26 cellular contexts compared by ENCODE assay signal in genomic region chr9:762217-762616, GRCh38.
"Had no signal": no experiment of that assay in that cellular context is flagged by ENCODE, and none has a peak within 500 bp of the region (broad histone marks: within the 10 kb centered on the region; RNA-seq: fewer than 3 reads in every experiment).

No MANE protein-coding gene starts in this region.

- ATAC-seq: T-helper 17 cell had no signal

- H3K36me3 Mint-ChIP-seq: activated naive CD4-positive, alpha-beta T cell treated with anti-CD3 and anti-CD28 coated beads, Interleukin-2, amount 10 ng/mL, durations not matched to agents 7 days and 5 days; activated naive CD8-positive, alpha-beta T cell treated with anti-CD3 and anti-CD28 coated beads, Interleukin-2, amount 10 ng/mL, durations not matched to agents 7 days and 5 days had no signal

- H3K9me3 ChIP-seq: body of pancreas had no signal

- H3K4me3 Mint-ChIP-seq: activated B cell treated with CpG ODN at 0.5 μM for 24 hours; activated CD4-positive, alpha-beta T cell treated with anti-CD3 and anti-CD28 coated beads, Interleukin-2, amount 10 ng/mL, durations not matched to agents 24 days and 14 days; activated naive CD4-positive, alpha-beta T cell treated with anti-CD3 and anti-CD28 coated beads, Interleukin-2, amount 10 ng/mL, durations not matched to agents 7 days and 5 days; activated naive CD8-positive, alpha-beta T cell treated with anti-CD3 and anti-CD28 coated beads, Interleukin-2, amount 10 ng/mL, durations not matched to agents 7 days and 5 days; T-helper 17 cell had no signal

- H3K27ac ChIP-seq: PC-9 had no signal

- H3K9me3 Mint-ChIP-seq: activated B cell treated with CpG ODN at 0.5 μM for 24 hours; activated CD4-positive, alpha-beta T cell treated with anti-CD3 and anti-CD28 coated beads, Interleukin-2, amount 10 ng/mL, durations not matched to agents 24 days and 14 days; activated naive CD4-positive, alpha-beta T cell treated with anti-CD3 and anti-CD28 coated beads, Interleukin-2, amount 10 ng/mL, durations not matched to agents 7 days and 5 days; activated naive CD8-positive, alpha-beta T cell treated with anti-CD3 and anti-CD28 coated beads, Interleukin-2, amount 10 ng/mL, durations not matched to agents 7 days and 5 days; activated T-helper 2 cell treated with anti-CD3 and anti-CD28 coated beads, Interferon-gamma antibody, Interleukin-2, Interleukin-4, amounts not matched to agents 10 μg/mL and 5 μg/mL and 100 μg/mL, durations not matched to agents 14 hours and 24 hours and 36 hours had no signal

- DNase-seq: activated B cell treated with CpG ODN at 0.5 μM for 24 hours; activated CD4-positive, alpha-beta T cell treated with anti-CD3 and anti-CD28 coated beads for 1 hour; activated CD4-positive, alpha-beta T cell treated with anti-CD3 and anti-CD28 coated beads, Interleukin-2, amount 10 ng/mL, durations not matched to agents 24 days and 14 days; activated CD4-positive, alpha-beta T cell treated with anti-CD3 and anti-CD28 coated beads, Interleukin-2, amount 50 U/mL, for 48 hours; activated CD8-positive, alpha-beta memory T cell treated with anti-CD3 and anti-CD28 coated beads for 24 hours; activated gamma-delta T cell treated with Interleukin-2 at 50 U/mL for 16 hours; activated naive CD4-positive, alpha-beta T cell treated with anti-CD3 and anti-CD28 coated beads, Interleukin-2, amount 10 ng/mL, durations not matched to agents 7 days and 5 days; activated naive CD8-positive, alpha-beta T cell treated with anti-CD3 and anti-CD28 coated beads, Interleukin-2, amount 10 ng/mL, durations not matched to agents 7 days and 5 days; activated T-cell treated with anti-CD3 and anti-CD28 coated beads, Interleukin-2, amount 50 U/mL, for 48 hours; aorta; central memory CD4-positive, alpha-beta T cell; Kasumi-1; KBM-7; NCI-H1417; NCI-H2107; NCI-H2171 treated with DMSO at 0.1 percent for 48 hours; NCI-H345; NCI-H510A; NCI-H69; NK-92 treated with Interleukin-12 subunit alpha and Interleukin-12 subunit beta, amount 100 ng/mL, for 24 hours; PC-9; SHP77 treated with DMSO at 0.1 percent for 48 hours; T-helper 17 cell; T-helper 9 cell had no signal

- H2AFZ ChIP-seq: PC-9 had no signal

- H3K4me2 ChIP-seq: PC-9 had no signal

- H3K27me3 ChIP-seq: body of pancreas had no signal

- H3K4me3 ChIP-seq: body of pancreas, PC-9 had no signal

- H3K27ac Mint-ChIP-seq: activated B cell treated with CpG ODN at 0.5 μM for 24 hours; activated CD4-positive, alpha-beta T cell treated with anti-CD3 and anti-CD28 coated beads, Interleukin-2, amount 10 ng/mL, durations not matched to agents 24 days and 14 days; activated naive CD4-positive, alpha-beta T cell treated with anti-CD3 and anti-CD28 coated beads, Interleukin-2, amount 10 ng/mL, durations not matched to agents 7 days and 5 days; activated naive CD8-positive, alpha-beta T cell treated with anti-CD3 and anti-CD28 coated beads, Interleukin-2, amount 10 ng/mL, durations not matched to agents 7 days and 5 days; activated T-helper 2 cell treated with anti-CD3 and anti-CD28 coated beads, Interferon-gamma antibody, Interleukin-2, Interleukin-4, amounts not matched to agents 10 μg/mL and 5 μg/mL and 100 μg/mL, durations not matched to agents 14 hours and 24 hours and 36 hours; T-helper 17 cell had no signal
